In the genomic region with DNA sequence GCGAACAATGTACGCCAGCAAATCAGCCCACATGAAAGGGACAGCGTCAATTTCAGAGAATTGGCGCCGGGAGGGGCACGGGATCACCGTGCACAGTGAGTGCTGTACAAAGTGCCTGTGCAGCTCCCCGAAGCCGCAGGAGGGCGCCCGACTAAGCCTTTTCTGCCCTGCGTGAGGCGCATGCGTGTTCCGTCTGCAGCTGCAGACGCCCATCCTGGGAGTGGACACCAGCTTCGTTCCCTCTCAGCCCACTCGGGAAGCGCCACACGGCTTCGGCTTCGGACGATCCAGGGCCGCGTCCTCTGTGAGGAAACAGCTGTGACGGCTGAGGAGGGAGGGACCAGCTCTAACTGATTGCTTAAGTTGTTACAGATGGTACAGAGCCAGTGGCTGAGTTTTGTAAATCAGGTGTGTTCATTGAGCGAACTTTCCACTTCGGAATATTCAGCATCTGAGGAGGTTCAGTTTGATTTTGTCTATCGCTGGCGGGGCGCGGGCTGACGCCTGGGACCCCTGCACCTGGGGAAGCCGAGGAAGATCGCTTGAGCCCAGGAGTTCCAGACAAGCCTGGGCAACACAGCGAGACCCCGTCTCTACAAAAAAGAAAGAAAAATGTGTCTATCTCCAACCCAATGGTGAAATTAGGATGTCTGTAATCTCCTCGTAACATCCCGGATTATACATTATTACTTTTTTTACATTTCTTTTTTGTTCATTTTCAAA, we compare ENCODE assay signal across 8 cellular contexts. TPM values are rescaled to one million over a fixed set of nuclear protein-coding genes. Genes with fewer than 3 reads are reported as not detected.
DNase-seq lines count a peak whose midpoint lies in the region; ATAC-seq and TF ChIP-seq lines count a peak whose summit lies in the region.

No MANE protein-coding gene starts in this region.

- H3K4me2 ChIP-seq in trophoblast cell (ENCODE audit: low read length) = peak overlapping the region; percentile 57

- no peak overlapping the region for H4K91ac ChIP-seq in trophoblast cell (ENCODE audit: low read depth, low read length)

- peak in 1 of 2 donors; percentile 49 for TF ChIP-seq POLR2A in thyroid gland (IDR thresholded peaks at IDR 0.05)

- peaks cover 13% of the 10 kb centered on the region for H3K4me1 Mint-ChIP-seq in T-helper 1 cell treated with Interleukin-12 subunit alpha and Interleukin-12 subunit beta and Interleukin-4 antibody, amounts not matched to agents 30 μg/mL and 1 μg/mL, for 36 hours (ENCODE audit: low read depth)

- peaks cover 8% of the 10 kb centered on the region for H3K79me1 ChIP-seq in trophoblast cell (ENCODE audit: low read length)

- WGBS in trophoblast cell (ENCODE audit: extremely low coverage, insufficient coverage, insufficient read length) = no CpG with 5 or more reads among the region's 39 CpGs
- WGBS in thyroid gland, 2 donors = 17 to 19% methylated on average over 27 to 32 of the region's 39 CpGs

- H3K4me3 ChIP-seq in trophoblast cell (ENCODE audit: low read depth, low read length) = peak overlapping the region; percentile 6
- H3K4me3 ChIP-seq in thyroid gland (replicated peaks in 1 of 3) = no peak overlapping the region

- H3K79me2 ChIP-seq in trophoblast cell (ENCODE audit: control insufficient read depth, insufficient read depth, low read length, poor library complexity) = peaks cover 5% of the 10 kb centered on the region

- peak overlapping the region; percentile 26 for H3K18ac ChIP-seq in trophoblast cell (ENCODE audit: low read length)

- H3K9me3 ChIP-seq in trophoblast cell (ENCODE audit: insufficient read depth, low read depth, low read length) = no peaks in the 10 kb centered on the region
- H3K9me3 ChIP-seq in thyroid gland = no peaks in the 10 kb centered on the region

- DNase-seq in NCI-H1092 treated with DMSO at 0.1 percent for 48 hours (lab: John Stamatoyannopoulos, UW) = peak; percentile 78
- peak; percentile 82 for DNase-seq in amniotic stem cell (lab: John Stamatoyannopoulos, UW)
- DNase-seq in left cardiac atrium = peak; percentile 96
- DNase-seq in trophoblast cell = peak; percentile 94 to 97
- peak; percentile 94 to 96 for DNase-seq in thyroid gland
- no peak for DNase-seq in HCEC 1CT

- peak overlapping the region; percentile 22 for H3K14ac ChIP-seq in trophoblast cell (ENCODE audit: low read length)

- peaks cover 1% of the 10 kb centered on the region for H3K36me3 Mint-ChIP-seq in T-helper 1 cell treated with Interleukin-12 subunit alpha and Interleukin-12 subunit beta and Interleukin-4 antibody, amounts not matched to agents 30 μg/mL and 1 μg/mL, for 36 hours (ENCODE audit: low read depth)

- H4K8ac ChIP-seq in trophoblast cell (ENCODE audit: low read depth, low read length) = peak overlapping the region; percentile 77

- no peak overlapping the region for H2BK12ac ChIP-seq in trophoblast cell (ENCODE audit: low read length)

- no peak overlapping the region for H2AK5ac ChIP-seq in trophoblast cell (ENCODE audit: low read length)

- no peak overlapping the region for H3K27ac Mint-ChIP-seq in T-helper 1 cell treated with Interleukin-12 subunit alpha and Interleukin-12 subunit beta and Interleukin-4 antibody, amounts not matched to agents 30 μg/mL and 1 μg/mL, for 36 hours

- H3K9me3 Mint-ChIP-seq in T-helper 1 cell treated with Interleukin-12 subunit alpha and Interleukin-12 subunit beta and Interleukin-4 antibody, amounts not matched to agents 30 μg/mL and 1 μg/mL, for 36 hours = peaks cover 12% of the 10 kb centered on the region

- TF ChIP-seq CTCF in GM12874 (IDR thresholded peaks at IDR 0.05; ENCODE audit: insufficient read depth, low read depth, low read length) (peak; percentile 62), thyroid gland (IDR thresholded peaks at IDR 0.05) (peak; percentile 56 to 95 (median 78))

- H2AFZ ChIP-seq in trophoblast cell (ENCODE audit: insufficient read depth, low read length, poor library complexity) = peak overlapping the region; percentile 46

- H3K9ac ChIP-seq in trophoblast cell (ENCODE audit: low read length) = no peak overlapping the region

- H3K36me3 ChIP-seq in trophoblast cell (ENCODE audit: control insufficient read depth in 1 of 2, insufficient read depth in 2 of 2, low read length in 2 of 2) = no peaks in the 10 kb centered on the region
- H3K36me3 ChIP-seq in thyroid gland = no peaks in the 10 kb centered on the region

- intact Hi-C loops in left cardiac atrium (cut with DNase I) (loop anchor here in 1 of 2 donors (10.0 kb wide), 1 partner anchor 50 kb away; no protein-coding TSS in a partner anchor), thyroid gland (cut with DNase I) (loop anchor here (10.0 kb wide), 1 partner anchor 50 kb away; no protein-coding TSS in a partner anchor)

- no peak overlapping the region for H3K27ac ChIP-seq in trophoblast cell (ENCODE audit: low read depth, low read length)
- H3K27ac ChIP-seq in thyroid gland = no peak overlapping the region

- no peak overlapping the region for H3K4ac ChIP-seq in trophoblast cell (ENCODE audit: low read depth, low read length)

- ATAC-seq in left cardiac atrium = peak; percentile 92 to 95

- H3K4me1 ChIP-seq in trophoblast cell (ENCODE audit: control insufficient read depth in 1 of 2, insufficient read depth in 2 of 2, low read length in 2 of 2) = peaks cover 0 to 7% of the 10 kb centered on the region in 2 experiments
- H3K4me1 ChIP-seq in thyroid gland = peaks cover under 1 to 3% of the 10 kb centered on the region in 2 donors

- H3K27me3 Mint-ChIP-seq in T-helper 1 cell treated with Interleukin-12 subunit alpha and Interleukin-12 subunit beta and Interleukin-4 antibody, amounts not matched to agents 30 μg/mL and 1 μg/mL, for 36 hours (ENCODE audit: low read depth) = peaks cover 46% of the 10 kb centered on the region

- H2BK120ac ChIP-seq in trophoblast cell (ENCODE audit: insufficient read depth, low read length, poor library complexity) = no peak overlapping the region

- peak overlapping the region; percentile 71 for H3K4me3 Mint-ChIP-seq in T-helper 1 cell treated with Interleukin-12 subunit alpha and Interleukin-12 subunit beta and Interleukin-4 antibody, amounts not matched to agents 30 μg/mL and 1 μg/mL, for 36 hours

- no peaks in the 10 kb centered on the region for H3K27me3 ChIP-seq in trophoblast cell (ENCODE audit: insufficient read depth, low read length)
- no peaks in the 10 kb centered on the region for H3K27me3 ChIP-seq in thyroid gland

- H2BK5ac ChIP-seq in trophoblast cell (ENCODE audit: low read depth, low read length, poor library complexity) = no peak overlapping the region

- peak overlapping the region; percentile 25 for H4K12ac ChIP-seq in trophoblast cell (ENCODE audit: low read depth, low read length)

- H3K23ac ChIP-seq in trophoblast cell (ENCODE audit: low read length) = no peak overlapping the region

RNA-seq across cellular contexts. Expression of a gene that starts 15.4 kb away (rescaled TPM):
- total RNA-seq in left cardiac atrium = 10 to 100 TPM in 1 of 2 donors, 1 to 10 TPM in 1; 6.7 to 12.0 TPM
- 4.3 and 4.9 TPM in 2 replicates for polyA plus RNA-seq in trophoblast cell (2013)
- total RNA-seq in thyroid gland = 10 to 100 TPM in 3 of 4 donors, 1 to 10 TPM in 1; 9.6 to 17.3 (median 14.6) TPM
